In the genomic region with DNA sequence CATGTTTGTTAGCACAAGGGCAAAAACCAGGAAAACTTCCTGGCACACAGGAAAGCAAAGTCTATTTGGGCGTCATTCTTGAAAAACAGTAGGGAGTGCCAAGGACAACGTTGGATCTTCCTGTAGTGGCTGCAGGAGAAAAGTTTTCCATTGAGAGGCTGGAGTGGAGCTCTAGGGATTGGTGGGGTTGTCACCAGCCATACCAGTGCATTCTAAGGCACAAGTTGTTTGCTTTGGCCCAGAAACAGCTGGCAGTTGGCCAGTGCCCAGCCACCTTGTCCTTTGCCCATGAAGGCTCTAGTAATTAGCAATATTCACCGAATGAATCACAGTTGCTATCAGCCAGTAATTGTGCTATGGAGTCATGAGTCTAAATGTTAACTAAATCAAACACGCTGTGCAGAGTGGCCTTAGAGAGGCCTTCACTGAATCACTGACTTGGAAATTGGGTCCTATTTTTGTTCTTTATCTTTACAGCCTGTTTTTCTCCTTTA, we compare ENCODE assay signal across 11 cellular contexts. TPM values are rescaled to one million over a fixed set of nuclear protein-coding genes. Genes with fewer than 3 reads are reported as not detected.
A peak's percentile ranks its signal among the peaks of the same experiment; 100 is the strongest.
DNase-seq lines count a peak whose midpoint lies in the region; ATAC-seq and TF ChIP-seq lines count a peak whose summit lies in the region.
"Had no signal": no experiment of that assay in that cellular context is flagged by ENCODE, and none has a peak within 500 bp of the region (broad histone marks: within the 10 kb centered on the region; RNA-seq: fewer than 3 reads in every experiment).

No MANE protein-coding gene starts in this region.

- H3K27ac ChIP-seq in C4-2B, result peak overlapping the region; percentile 79
- H3K27ac ChIP-seq in ascending aorta, result peak overlapping the region; percentile 8 to 21
- H3K27ac ChIP-seq: neutrophil had no signal

- ATAC-seq in left lobe of liver (peak; percentile 71), HG02623 (IDR thresholded peaks at IDR 0.05; ENCODE audit: unreplicated experiment) (no peak)
- no peak for ATAC-seq in stimulated activated naive CD8-positive, alpha-beta T cell treated with anti-CD3 and anti-CD28 coated beads, Interleukin-15, Interleukin-2, amounts not matched to agents 100 U/mL and 50 U/mL, for 24 hours

- TF ChIP-seq CTCF in C4-2B (conservative IDR thresholded peaks at IDR 0.05) (no peak), ascending aorta (IDR thresholded peaks at IDR 0.05) (no peak)

- DNase-seq in NCI-H1092 treated with DMSO at 0.1 percent for 48 hours (lab: John Stamatoyannopoulos, UW) (peak; percentile 36), ascending aorta (ENCODE audit: low spot score in 2 of 2) (peak; percentile 41 to 90), left lobe of liver (ENCODE audit: low spot score) (peak; percentile 63), HuH-7.5 (ENCODE audit: low spot score) (no peak), OCI-M2 (lab: John Stamatoyannopoulos, UW; ENCODE audit: unreplicated experiment) (no peak)
- no peak for DNase-seq in stimulated activated naive CD8-positive, alpha-beta T cell treated with anti-CD3 and anti-CD28 coated beads, Interleukin-15, Interleukin-2, amounts not matched to agents 100 U/mL and 50 U/mL, for 24 hours
- DNase-seq: activated naive CD4-positive, alpha-beta T cell treated with anti-CD3 and anti-CD28 coated beads, Interleukin-2, amount 10 ng/mL, durations not matched to agents 7 days and 5 days; C1 segment of cervical spinal cord had no signal

- H3K9me3 ChIP-seq in ascending aorta, result no peaks in the 10 kb centered on the region
- H3K9me3 ChIP-seq: neutrophil had no signal

- no peaks in the 10 kb centered on the region for H3K27me3 ChIP-seq in ascending aorta

- intact Hi-C loops in ascending aorta (cut with DNase I), result no loop called here

- H3K4me3 ChIP-seq in ascending aorta, result no peak overlapping the region

- H3K4me1 ChIP-seq in ascending aorta, result no peaks in the 10 kb centered on the region

- no peaks in the 10 kb centered on the region for H3K36me3 ChIP-seq in ascending aorta
- H3K36me3 ChIP-seq: neutrophil had no signal

RNA-seq across cellular contexts. Expression of gene TNFSF15, which starts 26.4 kb away (rescaled TPM):
- total RNA-seq in ascending aorta (under 0.01 TPM), left lobe of liver (0.05 TPM)

Comparison
In these comparisons a context has a peak if more than half of its experiments do, and no peak if none do; other contexts are left out.
1. DNase-seq: peak in NCI-H1092 treated with DMSO at 0.1 percent for 48 hours (single experiment), ascending aorta (2 of 2) and left lobe of liver (single experiment); none in HuH-7.5 (single experiment), stimulated activated naive CD8-positive, alpha-beta T cell treated with anti-CD3 and anti-CD28 coated beads, Interleukin-15, Interleukin-2, amounts not matched to agents 100 U/mL and 50 U/mL, for 24 hours (single experiment) and OCI-M2 (single experiment).